18 cellular contexts compared by ENCODE assay signal in the genomic region with DNA sequence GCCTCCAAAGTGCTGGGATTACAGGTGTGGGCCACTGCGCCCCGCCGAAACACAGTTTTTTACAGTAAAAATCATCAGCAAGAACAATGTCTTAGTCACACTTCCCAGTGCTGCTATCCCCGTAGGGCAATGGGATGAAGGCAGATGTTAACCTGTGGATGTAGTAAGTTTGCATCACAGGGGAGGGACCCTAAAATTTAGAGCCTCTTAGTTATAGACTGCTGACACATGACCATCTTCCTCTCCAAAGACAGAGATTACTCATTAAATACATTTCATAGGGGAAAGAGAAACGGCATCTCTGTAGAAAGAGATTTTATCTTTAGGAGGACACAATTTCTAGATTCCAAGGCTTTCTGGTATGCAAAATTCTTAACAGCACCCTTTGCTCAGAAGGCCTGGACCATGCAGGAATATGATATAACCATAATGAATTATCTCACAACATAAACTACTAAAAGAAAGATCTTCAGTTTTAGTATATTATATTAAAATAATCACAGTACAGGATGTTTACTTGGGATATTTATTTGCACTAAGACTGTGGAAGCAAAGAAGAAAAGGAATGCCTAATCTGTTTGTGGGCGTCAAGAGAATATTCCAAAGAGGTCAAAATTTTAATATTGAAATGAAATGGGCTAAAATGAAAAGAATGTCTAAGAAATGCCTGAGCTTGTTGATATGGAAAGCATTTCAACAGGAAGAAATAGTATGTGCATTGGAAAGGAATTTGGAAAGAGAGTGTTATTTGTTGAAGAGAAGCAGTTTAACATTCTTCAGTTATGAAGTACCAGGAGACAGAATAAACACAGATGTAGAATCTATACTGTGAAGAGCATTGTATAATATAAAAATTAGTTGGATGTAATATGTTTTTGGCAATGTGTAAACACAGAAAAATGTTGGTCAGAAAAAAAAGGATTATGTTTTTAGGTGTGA.
DNase-seq lines count a peak whose midpoint lies in the region; ATAC-seq and TF ChIP-seq lines count a peak whose summit lies in the region.
"Had no signal": no experiment of that assay in that cellular context is flagged by ENCODE, and none has a peak within 500 bp of the region (broad histone marks: within the 10 kb centered on the region; RNA-seq: fewer than 3 reads in every experiment).

No MANE protein-coding gene starts in this region.

- H3K79me2 ChIP-seq in Karpas-422 (ENCODE audit: low read length) = no peaks in the 10 kb centered on the region

- ATAC-seq in GM19397 (IDR thresholded peaks at IDR 0.05; ENCODE audit: unreplicated experiment) = no peak
- ATAC-seq: GM23338 had no signal

- H3K27me3 ChIP-seq in Karpas-422 (ENCODE audit: low read length) = no peaks in the 10 kb centered on the region
- H3K27me3 ChIP-seq: BLaER1, MG63 had no signal

- no peaks in the 10 kb centered on the region for H3K4me1 ChIP-seq in Karpas-422 (ENCODE audit: low read length)
- H3K4me1 ChIP-seq: BLaER1 had no signal

- TF ChIP-seq CTCF in retinal pigment epithelial cell (conservative IDR thresholded peaks at IDR 0.05; ENCODE audit: low read depth, low read length) = no peak

- H3K27ac ChIP-seq in Karpas-422 (ENCODE audit: low read length) = no peak overlapping the region
- H3K27ac ChIP-seq: BLaER1, HL-60, KMS-11 had no signal

- no peak overlapping the region for H2AFZ ChIP-seq in Karpas-422 (ENCODE audit: low read length)
- H2AFZ ChIP-seq: GM23338 had no signal

- POLR2A ChIA-PET in HEK293T (lab: Yijun Ruan, JAX) = no interaction called here

- no peaks in the 10 kb centered on the region for H3K9me2 ChIP-seq in Karpas-422 (replicated peaks; ENCODE audit: insufficient read depth, low read length)

- no peaks in the 10 kb centered on the region for H4K20me1 ChIP-seq in Karpas-422 (ENCODE audit: insufficient read depth, low read depth, low read length)
- H4K20me1 ChIP-seq: BLaER1 had no signal

- no peak overlapping the region for H3K9ac ChIP-seq in Karpas-422 (ENCODE audit: low read length)
- H3K9ac ChIP-seq: BLaER1, KMS-11 had no signal

- CTCF ChIA-PET in HEK293T (lab: Yijun Ruan, JAX) = no interaction called here

- H3K4me2 ChIP-seq in Karpas-422 (ENCODE audit: low read depth, low read length, poor library complexity, severe bottlenecking) = no peak overlapping the region
- H3K4me2 ChIP-seq: BLaER1, GM23338, KMS-11 had no signal

- no peaks in the 10 kb centered on the region for H3K9me3 ChIP-seq in Karpas-422 (ENCODE audit: low read length)
- H3K9me3 ChIP-seq: BLaER1, MG63 had no signal

- H3K36me3 ChIP-seq in Karpas-422 (ENCODE audit: insufficient read depth, low read length) = no peaks in the 10 kb centered on the region
- H3K36me3 ChIP-seq: BLaER1, MG63 had no signal

- no peak overlapping the region for H3K4me3 ChIP-seq in retinal pigment epithelial cell (ENCODE audit: low read length)
- H3K4me3 ChIP-seq in Karpas-422 (ENCODE audit: low read length) = no peak overlapping the region
- H3K4me3 ChIP-seq: BLaER1, GM23338, MG63 had no signal

- DNase-seq in HS-27A (ENCODE audit: low read depth) = peak; percentile 45
- DNase-seq in amniotic epithelial cell (ENCODE audit: low read depth) = peak; percentile 48
- peak; percentile 71 for DNase-seq in fibroblast of peridontal ligament (ENCODE audit: extremely low read depth)
- DNase-seq in retinal pigment epithelial cell (ENCODE audit: low read depth) = peak; percentile 7
- DNase-seq in Karpas-422 = no peak
- no peak for DNase-seq in HEK293T (ENCODE audit: extremely low spot score)
- DNase-seq in stimulated activated CD4-positive, alpha-beta T cell treated with anti-CD3 and anti-CD28 coated beads, Interleukin-12 subunit alpha, Interleukin-12 subunit beta, amount 100 ng/mL, for 4 hours = no peak
- DNase-seq: CD8-positive, alpha-beta memory T cell; MG63; NCI-H1105; NCI-H1694 treated with DMSO at 0.1 percent for 48 hours; NCI-H774; Right ventricle myocardium superior had no signal

TF ChIP-seq in HEK293T, 16 proteins besides CTCF, POLR2A, EP300 and RAD21:
- TF ChIP-seq ELF4 (IDR thresholded peaks at IDR 0.05) (no peak), NFRKB (IDR thresholded peaks at IDR 0.05) (no peak), ZNF384 (IDR thresholded peaks at IDR 0.05) (no peak), HDGF (IDR thresholded peaks at IDR 0.05; ENCODE audit: borderline replicate concordance) (no peak), TARDBP (IDR thresholded peaks at IDR 0.05) (no peak), FOXK2 (IDR thresholded peaks at IDR 0.05) (no peak), PKNOX1 (IDR thresholded peaks at IDR 0.05) (no peak), SUZ12 (IDR thresholded peaks at IDR 0.05) (no peak), FOXM1 (IDR thresholded peaks at IDR 0.05; ENCODE audit: borderline replicate concordance) (no peak), ARNT (IDR thresholded peaks at IDR 0.05) (no peak), SP1 (IDR thresholded peaks at IDR 0.05) (no peak), CTBP1 (IDR thresholded peaks at IDR 0.05; ENCODE audit: borderline replicate concordance) (no peak), BHLHE40 (IDR thresholded peaks at IDR 0.05; ENCODE audit: borderline replicate concordance) (no peak), FOXA1 (IDR thresholded peaks at IDR 0.05) (no peak), L3MBTL2 (conservative IDR thresholded peaks at IDR 0.05) (no peak), LEF1 (IDR thresholded peaks at IDR 0.05; ENCODE audit: borderline replicate concordance) (no peak)

Comparison
In these comparisons a context has a peak if more than half of its experiments do, and no peak if none do; other contexts are left out.
1. DNase-seq: peak in HS-27A (single experiment), amniotic epithelial cell (single experiment), fibroblast of peridontal ligament (single experiment) and retinal pigment epithelial cell (single experiment); none in Karpas-422 (single experiment), HEK293T (single experiment) and stimulated activated CD4-positive, alpha-beta T cell treated with anti-CD3 and anti-CD28 coated beads, Interleukin-12 subunit alpha, Interleukin-12 subunit beta, amount 100 ng/mL, for 4 hours (single experiment).